29 cellular contexts compared by ENCODE assay signal in genomic region chr9:111917980-111918379, GRCh38. TPM values are rescaled to one million over a fixed set of nuclear protein-coding genes. Genes with fewer than 3 reads are reported as not detected.
A peak's percentile ranks its signal among the peaks of the same experiment; 100 is the strongest.
DNase-seq lines count a peak whose midpoint lies in the region; ATAC-seq, FAIRE-seq and TF ChIP-seq lines count a peak whose summit lies in the region.
"Had no signal": no experiment of that assay in that cellular context is flagged by ENCODE, and none has a peak within 500 bp of the region (broad histone marks: within the 10 kb centered on the region; RNA-seq: fewer than 3 reads in every experiment).

No MANE protein-coding gene starts in this region.

- H3K4me3 ChIP-seq in ACC112 (ENCODE audit: low read depth, low read length) (no peak overlapping the region), astrocyte (ENCODE audit: insufficient read depth, low read depth, low read length) (no peak overlapping the region), neutrophil (ENCODE audit: low read depth in 1 of 2, low read length in 1 of 2) (no peak overlapping the region)
- H3K4me3 ChIP-seq: coronary artery, smooth muscle cell had no signal

- H3K4me1 ChIP-seq in ACC112 (ENCODE audit: control insufficient read depth, insufficient read depth, low read length, unreplicated experiment) (peaks cover 44% of the 10 kb centered on the region), astrocyte (ENCODE audit: insufficient read depth, low read length) (no peaks in the 10 kb centered on the region), neutrophil (ENCODE audit: control insufficient read depth in 1 of 2, insufficient read depth in 1 of 2, low read depth in 1 of 2, low read length in 1 of 2) (peaks cover 36 to 40% of the 10 kb centered on the region in 2 experiments)

- H3K4me3 Mint-ChIP-seq in CD4-positive, alpha-beta T cell, result no peak overlapping the region
- peak overlapping the region; percentile 8 for H3K4me3 Mint-ChIP-seq in astrocyte (ENCODE audit: unreplicated experiment)
- H3K4me3 Mint-ChIP-seq: CD14-positive monocyte; naive thymus-derived CD4-positive, alpha-beta T cell; T-helper 17 cell had no signal

- no peak for DNase-seq in CD4-positive, alpha-beta T cell
- DNase-seq in astrocyte (ENCODE audit: low read depth) (no peak), HTR-8/SVneo (ENCODE audit: insufficient read length, low spot score) (no peak), left colon (no peak), epidermal melanocyte (ENCODE audit: insufficient read length, low spot score) (no peak)
- DNase-seq: activated CD4-positive, alpha-beta T cell treated with anti-CD3 and anti-CD28 coated beads for 4 hours; activated CD8-positive, alpha-beta memory T cell treated with anti-CD3 and anti-CD28 coated beads for 24 hours; activated T-cell treated with anti-CD3 and anti-CD28 coated beads, Interleukin-2, amount 50 U/mL, for 1 hour; amygdala; Calu3; effector memory CD4-positive, alpha-beta T cell; erythroblast; glutamatergic neuron; naive thymus-derived CD4-positive, alpha-beta T cell; NCI-H1417 treated with DMSO at 0.1 percent for 48 hours; NCI-H2107; NCI-H446 treated with DMSO at 0.1 percent for 48 hours; nucleus accumbens; SK-N-SH; stimulated activated CD4-positive, alpha-beta T cell treated with anti-CD3 and anti-CD28 coated beads, Interleukin-1b, Interleukin-23, amount 100 ng/mL, for 48 hours; stimulated activated CD8-positive, alpha-beta memory T cell treated with anti-CD3 and anti-CD28 coated beads, Interleukin-4, amount 100 ng/mL, for 48 hours; T-helper 17 cell; trophoblast cell had no signal

- intact Hi-C loops in CD4-positive, alpha-beta T cell (cut with DNase I, micrococcal nuclease), result no loop called here
- intact Hi-C loops in left colon (cut with DNase I, micrococcal nuclease), result no loop called here

- no peak for FAIRE-seq in astrocyte (lab: Jason Lieb, UNC)
- no peak for FAIRE-seq in HTR-8/SVneo (lab: Jason Lieb, UNC)

- H3K27me3 ChIP-seq in ACC112 (ENCODE audit: insufficient read depth, low read length) (no peaks in the 10 kb centered on the region), astrocyte (ENCODE audit: insufficient read depth, low read length) (no peaks in the 10 kb centered on the region), neutrophil (no peaks in the 10 kb centered on the region)
- H3K27me3 ChIP-seq in CD4-positive, alpha-beta T cell (ENCODE audit: control insufficient read depth, insufficient read depth, low read length), result no peaks in the 10 kb centered on the region

- peaks cover 93% of the 10 kb centered on the region for H3K79me2 ChIP-seq in ACC112 (ENCODE audit: control insufficient read depth, insufficient read depth, low read length, unreplicated experiment)
- peaks cover 99% of the 10 kb centered on the region for H3K79me2 ChIP-seq in astrocyte (ENCODE audit: insufficient read depth, low read length)

- H3K9me3 Mint-ChIP-seq in CD4-positive, alpha-beta T cell, result no peaks in the 10 kb centered on the region
- H3K9me3 Mint-ChIP-seq in astrocyte (ENCODE audit: unreplicated experiment), result no peaks in the 10 kb centered on the region
- H3K9me3 Mint-ChIP-seq: naive thymus-derived CD4-positive, alpha-beta T cell had no signal

- H2AFZ ChIP-seq in ACC112 (ENCODE audit: low read length, unreplicated experiment) (no peak overlapping the region), astrocyte (ENCODE audit: low read depth, low read length) (no peak overlapping the region)

- no peak for TF ChIP-seq CTCF in CD4-positive, alpha-beta T cell (IDR thresholded peaks at IDR 0.05)
- no peak for TF ChIP-seq CTCF in astrocyte (IDR thresholded peaks at IDR 0.05; ENCODE audit: insufficient read depth, low read depth, low read length)
- TF ChIP-seq CTCF in neutrophil (IDR thresholded peaks at IDR 0.05), result no peak

- H3K27ac Mint-ChIP-seq in CD4-positive, alpha-beta T cell, result peak overlapping the region; percentile 15
- H3K27ac Mint-ChIP-seq in astrocyte (ENCODE audit: unreplicated experiment), result no peak overlapping the region
- H3K27ac Mint-ChIP-seq: naive thymus-derived CD4-positive, alpha-beta T cell; T-helper 17 cell had no signal

- POLR2A ChIA-PET in CD4-positive, alpha-beta T cell (lab: Charles Lee), result no interaction called here

- H3K9ac ChIP-seq in astrocyte (ENCODE audit: low read length), result no peak overlapping the region
- H3K9ac ChIP-seq: KMS-11, SK-N-SH had no signal

- no peaks in the 10 kb centered on the region for H3K27me3 Mint-ChIP-seq in CD4-positive, alpha-beta T cell
- H3K27me3 Mint-ChIP-seq in astrocyte (ENCODE audit: low read depth, unreplicated experiment), result no peaks in the 10 kb centered on the region
- H3K27me3 Mint-ChIP-seq: naive thymus-derived CD4-positive, alpha-beta T cell; T-helper 17 cell had no signal

- peaks cover 68% of the 10 kb centered on the region for H4K20me1 ChIP-seq in astrocyte (ENCODE audit: insufficient read depth, low read length)

- peak overlapping the region; percentile 13; the same call in 1 of the 2 replicates for H3K27ac ChIP-seq in ACC112 (ENCODE audit: low read depth, low read length)
- H3K27ac ChIP-seq in CD4-positive, alpha-beta T cell (ENCODE audit: low read depth, low read length), result no peak overlapping the region
- H3K27ac ChIP-seq in astrocyte (ENCODE audit: low read depth, low read length), result no peak overlapping the region
- H3K27ac ChIP-seq in neutrophil, result peak overlapping the region; percentile 72
- H3K27ac ChIP-seq: coronary artery, KMS-11 had no signal

- peaks cover 62% of the 10 kb centered on the region for H3K36me3 Mint-ChIP-seq in CD4-positive, alpha-beta T cell (ENCODE audit: low read depth)
- H3K36me3 Mint-ChIP-seq in astrocyte (ENCODE audit: low read depth, unreplicated experiment), result peaks cover 12% of the 10 kb centered on the region

- H3K36me3 ChIP-seq in ACC112 (ENCODE audit: insufficient read depth, low read length) (peaks cover 46% of the 10 kb centered on the region), astrocyte (ENCODE audit: insufficient read depth, low read length) (peaks cover 20% of the 10 kb centered on the region), neutrophil (peaks cover 30% of the 10 kb centered on the region)

- no peak overlapping the region for H3K4me2 ChIP-seq in astrocyte (ENCODE audit: low read length)
- H3K4me2 ChIP-seq: KMS-11, SK-N-SH, smooth muscle cell had no signal

- no peak for ATAC-seq in CD4-positive, alpha-beta T cell (ENCODE audit: poor library complexity)
- ATAC-seq in left colon, result no peak
- ATAC-seq: naive thymus-derived CD4-positive, alpha-beta T cell; T-helper 17 cell had no signal

- CTCF ChIA-PET in CD4-positive, alpha-beta T cell (lab: Charles Lee), result no interaction called here

- peaks cover 58% of the 10 kb centered on the region for H3K4me1 Mint-ChIP-seq in CD4-positive, alpha-beta T cell (ENCODE audit: low read depth)
- peaks cover 29% of the 10 kb centered on the region for H3K4me1 Mint-ChIP-seq in astrocyte (ENCODE audit: low read depth, unreplicated experiment)

- no peaks in the 10 kb centered on the region for H3K9me3 ChIP-seq in CD4-positive, alpha-beta T cell (ENCODE audit: control insufficient read depth, low read length)
- H3K9me3 ChIP-seq in astrocyte (ENCODE audit: insufficient read depth, low read depth, low read length), result no peaks in the 10 kb centered on the region
- no peaks in the 10 kb centered on the region for H3K9me3 ChIP-seq in neutrophil
- H3K9me3 ChIP-seq: SK-N-SH had no signal

RNA-seq across cellular contexts. Expression of gene UGCG, which starts 21.4 kb away (rescaled TPM):
- total RNA-seq in CD4-positive, alpha-beta T cell, result 10 to 100 TPM; 42.1 to 44.0 TPM
- total RNA-seq in astrocyte (130 and 166 TPM in 2 replicates), left colon (10 to 100 TPM; 32.3 to 49.2 TPM)

Comparison
In these comparisons a context has a peak if more than half of its experiments do, and no peak if none do; other contexts are left out.
1. H3K27ac ChIP-seq: peak in ACC112 (single experiment) and neutrophil (single experiment); none in CD4-positive, alpha-beta T cell (single experiment) and astrocyte (single experiment).